ENCODE assay signal across 10 cellular contexts in the genomic region with DNA sequence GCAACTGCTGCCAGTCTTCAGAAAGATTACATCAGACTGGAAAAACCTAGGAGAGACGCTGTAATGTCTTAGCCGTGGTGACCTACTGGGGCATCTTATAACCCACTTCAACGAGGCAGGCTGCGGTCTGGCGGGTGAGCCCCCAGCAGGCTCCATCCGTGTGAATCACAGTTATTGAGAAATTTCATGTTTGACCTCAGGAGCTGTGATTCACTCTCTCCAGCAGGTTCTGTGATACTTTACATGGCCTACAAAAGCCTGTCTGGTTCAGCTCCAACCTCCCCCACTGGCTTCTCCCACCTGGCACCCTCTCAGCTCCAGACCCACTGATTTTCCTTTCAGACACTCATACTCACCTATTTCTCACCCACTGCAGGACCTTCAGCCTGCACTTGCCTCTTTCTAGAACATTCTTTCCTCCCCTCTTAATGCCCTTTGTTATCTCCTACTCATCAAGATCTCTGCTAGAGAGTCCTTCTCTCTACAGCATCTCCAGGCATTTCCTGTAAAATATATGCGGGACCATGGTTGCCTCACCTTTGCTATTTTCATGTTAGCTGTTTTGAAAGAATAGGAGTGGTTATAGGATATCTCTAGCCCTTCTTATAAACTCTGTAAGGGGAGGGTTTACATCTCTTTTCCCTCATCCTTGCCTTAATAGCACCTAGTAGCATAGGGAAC.
DNase-seq lines count a peak whose midpoint lies in the region; ATAC-seq and TF ChIP-seq lines count a peak whose summit lies in the region.
"Had no signal": no experiment of that assay in that cellular context is flagged by ENCODE, and none has a peak within 500 bp of the region (broad histone marks: within the 10 kb centered on the region; RNA-seq: fewer than 3 reads in every experiment).

No MANE protein-coding gene starts in this region.

- peak; percentile 46 to 79 for ATAC-seq in activated naive CD4-positive, alpha-beta T cell treated with anti-CD3 and anti-CD28 coated beads, Interleukin-2, amount 50 U/mL, for 72 hours
- ATAC-seq in lower lobe of right lung: peak; percentile 57 to 62
- no peak for ATAC-seq in GM18870 (IDR thresholded peaks at IDR 0.05; ENCODE audit: unreplicated experiment)
- no peak for ATAC-seq in HG02798 (IDR thresholded peaks at IDR 0.05; ENCODE audit: poor library complexity, unreplicated experiment)

- no peak overlapping the region for H3K4me3 ChIP-seq in lower lobe of right lung
- H3K4me3 ChIP-seq: BLaER1 treated with 17β-estradiol and CSF1 and Interleukin-3, amounts not matched to agents 10 nM and 100 nM; testis had no signal

- no peak overlapping the region for H3K27ac Mint-ChIP-seq in activated naive CD4-positive, alpha-beta T cell treated with anti-CD3 and anti-CD28 coated beads, Interleukin-2, amount 50 U/mL, for 72 hours

- no peak overlapping the region for H3K27ac ChIP-seq in lower lobe of right lung
- H3K27ac ChIP-seq: testis had no signal

- H3K27me3 ChIP-seq in lower lobe of right lung (ENCODE audit: low read depth): no peaks in the 10 kb centered on the region
- H3K27me3 ChIP-seq: BLaER1 treated with 17β-estradiol and CSF1 and Interleukin-3, amounts not matched to agents 10 nM and 100 nM; testis had no signal

- DNase-seq in activated naive CD4-positive, alpha-beta T cell treated with anti-CD3 and anti-CD28 coated beads, Interleukin-2, amount 50 U/mL, for 72 hours (ENCODE audit: low spot score in 2 of 2): no peak
- DNase-seq in activated naive CD4-positive, alpha-beta T cell treated with anti-CD3 and anti-CD28 coated beads, Interleukin-2, amount 50 U/mL, for 16 hours: no peak
- peak; percentile 21 for DNase-seq in activated CD8-positive, alpha-beta memory T cell treated with anti-CD3 and anti-CD28 coated beads, Interleukin-2, amount 50 U/mL, for 4 hours
- DNase-seq in lower lobe of right lung (no peak), stromal cell of bone marrow (ENCODE audit: low read depth) (peak; percentile 45), NCI-H2107 treated with DMSO at 0.1 percent for 48 hours (lab: John Stamatoyannopoulos, UW; ENCODE audit: unreplicated experiment) (no peak)
- DNase-seq: testis had no signal

- peaks cover 15 to 20% of the 10 kb centered on the region in 2 donors for H3K9me3 Mint-ChIP-seq in activated naive CD4-positive, alpha-beta T cell treated with anti-CD3 and anti-CD28 coated beads, Interleukin-2, amount 50 U/mL, for 72 hours

- H3K9me3 ChIP-seq in lower lobe of right lung: peaks cover 9% of the 10 kb centered on the region
- H3K9me3 ChIP-seq: testis had no signal

- no peaks in the 10 kb centered on the region for H3K36me3 ChIP-seq in lower lobe of right lung
- H3K36me3 ChIP-seq: BLaER1 treated with 17β-estradiol and CSF1 and Interleukin-3, amounts not matched to agents 10 nM and 100 nM had no signal

- intact Hi-C loops in lower lobe of right lung (cut with DNase I): no loop called here

- H3K4me1 ChIP-seq in lower lobe of right lung: no peaks in the 10 kb centered on the region
- H3K4me1 ChIP-seq: testis had no signal

- TF ChIP-seq CTCF in lower lobe of right lung (IDR thresholded peaks at IDR 0.05): no peak

- peaks cover 18 to 21% of the 10 kb centered on the region in 2 donors for H3K36me3 Mint-ChIP-seq in activated naive CD4-positive, alpha-beta T cell treated with anti-CD3 and anti-CD28 coated beads, Interleukin-2, amount 50 U/mL, for 72 hours

Comparison
In these comparisons a context has a peak if more than half of its experiments do, and no peak if none do; other contexts are left out.
1. ATAC-seq: peak in activated naive CD4-positive, alpha-beta T cell treated with anti-CD3 and anti-CD28 coated beads, Interleukin-2, amount 50 U/mL, for 72 hours (2 of 2) and lower lobe of right lung (2 of 2); none in GM18870 (single experiment) and HG02798 (single experiment).
2. DNase-seq: peak in activated CD8-positive, alpha-beta memory T cell treated with anti-CD3 and anti-CD28 coated beads, Interleukin-2, amount 50 U/mL, for 4 hours (single experiment) and stromal cell of bone marrow (single experiment); none in activated naive CD4-positive, alpha-beta T cell treated with anti-CD3 and anti-CD28 coated beads, Interleukin-2, amount 50 U/mL, for 72 hours (0 of 2), activated naive CD4-positive, alpha-beta T cell treated with anti-CD3 and anti-CD28 coated beads, Interleukin-2, amount 50 U/mL, for 16 hours (single experiment), lower lobe of right lung (single experiment) and NCI-H2107 treated with DMSO at 0.1 percent for 48 hours (single experiment).